In the genomic region with DNA sequence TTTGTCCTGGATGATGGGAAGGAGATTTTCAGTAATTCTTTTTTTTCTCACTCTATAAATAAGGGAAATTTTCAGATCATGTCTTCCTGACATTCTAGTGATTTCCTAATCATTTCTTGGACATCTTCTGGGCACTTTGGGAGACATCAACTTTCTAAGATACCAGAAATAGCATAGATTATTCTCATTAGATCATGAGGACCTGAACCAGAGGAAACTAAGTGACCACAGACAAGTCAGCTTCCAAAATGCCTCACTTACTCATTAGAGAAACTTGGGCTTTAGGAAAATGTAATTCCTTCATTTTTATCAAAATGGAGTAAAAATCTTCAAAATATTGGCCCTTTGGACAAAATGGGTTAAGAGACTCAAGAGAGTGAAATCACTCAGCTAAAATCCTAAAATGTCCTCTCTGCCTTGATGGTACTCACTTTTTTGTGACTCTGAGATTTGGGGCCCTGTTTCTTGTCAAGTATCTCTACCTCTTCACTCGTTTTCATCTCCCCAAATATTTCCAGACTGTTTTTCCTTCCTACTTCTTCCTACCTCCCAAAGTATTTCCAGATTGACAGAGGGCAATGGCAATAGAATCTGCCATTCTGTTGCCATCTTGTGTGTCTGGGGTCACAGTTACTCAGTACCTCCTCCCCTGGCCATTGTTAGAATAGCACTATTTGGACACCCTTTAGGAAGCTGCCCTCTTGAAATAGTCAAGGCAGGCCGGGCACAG, we compare ENCODE assay signal across 16 cellular contexts.
A peak's percentile ranks its signal among the peaks of the same experiment; 100 is the strongest.
DNase-seq lines count a peak whose midpoint lies in the region; ATAC-seq, FAIRE-seq and TF ChIP-seq lines count a peak whose summit lies in the region.
"Had no signal": no experiment of that assay in that cellular context is flagged by ENCODE, and none has a peak within 500 bp of the region (broad histone marks: within the 10 kb centered on the region; RNA-seq: fewer than 3 reads in every experiment).

No MANE protein-coding gene starts in this region.

- H3K9me2 ChIP-seq in HCT116 (ENCODE audit: insufficient read depth) = no peaks in the 10 kb centered on the region

- H3K79me2 ChIP-seq in HCT116 (ENCODE audit: insufficient read depth, low read length) (no peaks in the 10 kb centered on the region), GM12878 (ENCODE audit: control insufficient read depth, insufficient read depth, low read length) (peaks cover 31% of the 10 kb centered on the region)

- no peak for TF ChIP-seq EP300 in GM12878 (IDR thresholded peaks at IDR 0.05; ENCODE audit: borderline replicate concordance in 1 of 2, control insufficient read depth in 1 of 2, low read depth in 2 of 2, low read length in 2 of 2)

- H3K4me3 Mint-ChIP-seq in Calu3 (ENCODE audit: low read depth, unreplicated experiment) (no peak overlapping the region), neural crest cell (no peak overlapping the region)
- H3K4me3 Mint-ChIP-seq: activated naive CD4-positive, alpha-beta T cell treated with anti-CD3 and anti-CD28 coated beads, Interleukin-2, amount 50 U/mL, for 24 hours; dendritic cell treated with granulocyte-macrophage colony-stimulating factor and Interleukin-4, amounts not matched to agents 40 ng/mL and 50 ng/mL, for 4 days had no signal

- DNase-seq in Calu3 = no peak
- DNase-seq in HCT116 (ENCODE audit: low read depth, low spot score) = no peak
- no peak for DNase-seq in GM12878 (ENCODE audit: low read depth, low spot score)
- no peak for DNase-seq in neural crest cell (ENCODE audit: low read depth, low spot score)
- DNase-seq in prostate gland (ENCODE audit: low spot score) = no peak
- no peak for DNase-seq in COLO829 (ENCODE audit: low spot score)
- no peak for DNase-seq in H4 (ENCODE audit: low spot score)
- DNase-seq: activated CD4-positive, alpha-beta T cell treated with anti-CD3 and anti-CD28 coated beads, Interleukin-2, amount 50 U/mL, for 48 hours; NCI-H524 treated with DMSO at 0.1 percent for 48 hours; SW 1271 had no signal

- TF ChIP-seq POLR2A in HCT116 (IDR thresholded peaks at IDR 0.05; ENCODE audit: borderline replicate concordance, extremely low read depth, insufficient read depth, insufficient read length) = no peak
- no peak for TF ChIP-seq POLR2A in GM12878 (IDR thresholded peaks at IDR 0.05; ENCODE audit: low read depth, low read length)
- TF ChIP-seq POLR2A in prostate gland (IDR thresholded peaks at IDR 0.05) = no peak

- RAD21 ChIA-PET in HCT116 (lab: Charles Lee; ENCODE audit: low non-redundant PET in 1 of 2, low total read pairs in 2 of 2, uncharacterized antibody in 2 of 2, unreplicated experiment in 2 of 2) = no interaction called here
- RAD21 ChIA-PET in GM12878 (lab: Charles Lee; ENCODE audit: unreplicated experiment) = interaction anchor here (0.8 to 10.7 kb wide), 33 partner anchors 16 to 759 kb away, joined by 3 to 482 read pairs (median 5); partner anchors contain the start of gene NR3C1

- no peak for TF ChIP-seq RAD21 in HCT116 (IDR thresholded peaks at IDR 0.05; ENCODE audit: low read depth)
- TF ChIP-seq RAD21 in GM12878 (IDR thresholded peaks at IDR 0.05; ENCODE audit: insufficient read depth, low read depth, low read length) = peak; percentile 35; the same call in 1 of the 2 replicates

- in situ Hi-C loops in GM12878 (cut with MboI) = loop anchor here (5.0 kb wide), 2 partner anchors 152 to 187 kb away; no protein-coding TSS in a partner anchor

- H3K27ac Mint-ChIP-seq in Calu3 (ENCODE audit: unreplicated experiment) (no peak overlapping the region), neural crest cell (ENCODE audit: unreplicated experiment) (no peak overlapping the region)
- H3K27ac Mint-ChIP-seq: activated naive CD4-positive, alpha-beta T cell treated with anti-CD3 and anti-CD28 coated beads, Interleukin-2, amount 50 U/mL, for 24 hours; dendritic cell treated with granulocyte-macrophage colony-stimulating factor and Interleukin-4, amounts not matched to agents 40 ng/mL and 50 ng/mL, for 4 days had no signal

- WGBS in GM12878 (ENCODE audit: insufficient coverage, insufficient replicate concordance, low lambda C conversion rate, missing lambda C conversion rate) = 32% methylated on average over 2 of the region's 2 CpGs
- WGBS in prostate gland = 94% methylated on average over 2 of the region's 2 CpGs

- H3K9me3 Mint-ChIP-seq in Calu3 (ENCODE audit: low read depth, unreplicated experiment) (no peaks in the 10 kb centered on the region), neural crest cell (no peaks in the 10 kb centered on the region)
- H3K9me3 Mint-ChIP-seq: activated naive CD4-positive, alpha-beta T cell treated with anti-CD3 and anti-CD28 coated beads, Interleukin-2, amount 50 U/mL, for 24 hours; dendritic cell treated with granulocyte-macrophage colony-stimulating factor and Interleukin-4, amounts not matched to agents 40 ng/mL and 50 ng/mL, for 4 days had no signal

- no peaks in the 10 kb centered on the region for H3K4me1 Mint-ChIP-seq in Calu3 (ENCODE audit: low read depth, unreplicated experiment)
- H3K4me1 Mint-ChIP-seq in neural crest cell = peaks cover 17% of the 10 kb centered on the region
- H3K4me1 Mint-ChIP-seq: activated naive CD4-positive, alpha-beta T cell treated with anti-CD3 and anti-CD28 coated beads, Interleukin-2, amount 50 U/mL, for 24 hours had no signal

- no peak overlapping the region for H2AFZ ChIP-seq in HCT116 (ENCODE audit: low read depth, low read length, poor library complexity, severe bottlenecking)
- peak overlapping the region; percentile 43; the same call in 1 of the 2 replicates for H2AFZ ChIP-seq in GM12878 (ENCODE audit: control insufficient read depth, low read depth, low read length)

- H3K36me3 ChIP-seq in HCT116 (ENCODE audit: control insufficient read depth in 1 of 2, insufficient read depth in 2 of 2, low read length in 2 of 2) (no peaks in the 10 kb centered on the region), GM12878 (ENCODE audit: control insufficient read depth in 2 of 2, insufficient read depth in 2 of 2, low read length in 1 of 2) (no peaks in the 10 kb centered on the region; a peak in 2 of 4 replicates), prostate gland (no peaks in the 10 kb centered on the region)

- H3K4me1 ChIP-seq in HCT116 (ENCODE audit: control insufficient read depth in 1 of 2, insufficient read depth in 2 of 2, low read length in 2 of 2) = no peaks in the 10 kb centered on the region
- H3K4me1 ChIP-seq in GM12878 (ENCODE audit: control insufficient read depth, insufficient read depth, low read length) = peaks cover 71% of the 10 kb centered on the region
- no peaks in the 10 kb centered on the region for H3K4me1 ChIP-seq in prostate gland (replicated peaks)

- peak; percentile 26 for TF ChIP-seq CTCF in Calu3 (IDR thresholded peaks at IDR 0.05; ENCODE audit: unreplicated experiment)
- TF ChIP-seq CTCF in HCT116 (IDR thresholded peaks at IDR 0.05 in 2 of 3, conservative IDR thresholded peaks at IDR 0.05 in 1 of 3; ENCODE audit: borderline replicate concordance in 1 of 3, insufficient read depth in 1 of 3, low read depth in 2 of 3, low read length in 2 of 3) = peak in 2 of 3 experiments; percentile 31 to 41; a peak in 4 of 6 replicates
- peak; percentile 31 to 59 (median 41); a peak in 4 of 6 replicates for TF ChIP-seq CTCF in GM12878 (IDR thresholded peaks at IDR 0.05 in 2 of 3, conservative IDR thresholded peaks at IDR 0.05 in 1 of 3; ENCODE audit: control insufficient read depth in 2 of 3, extremely low read depth in 1 of 3, insufficient read depth in 1 of 3, low read depth in 3 of 3, low read length in 3 of 3)
- peak; percentile 29 for TF ChIP-seq CTCF in neural crest cell (conservative IDR thresholded peaks at IDR 0.05)
- TF ChIP-seq CTCF in prostate gland (IDR thresholded peaks at IDR 0.05) = no peak

- POLR2A ChIA-PET in HCT116 (lab: Charles Lee) (no interaction called here), GM12878 (lab: Charles Lee) (interaction anchor here (0.7 to 7.5 kb wide), 18 partner anchors 10 to 1990 kb away, joined by 3 to 114 read pairs (median 6); no protein-coding TSS in a partner anchor)

- no peaks in the 10 kb centered on the region for H3K9me3 ChIP-seq in HCT116 (ENCODE audit: control insufficient read depth in 1 of 2, insufficient read depth in 1 of 2, low read depth in 1 of 2, low read length in 2 of 2)
- H3K9me3 ChIP-seq in GM12878 (replicated peaks; ENCODE audit: control insufficient read depth, insufficient read depth, low read length) = no peaks in the 10 kb centered on the region; the same call in 2 of the 3 replicates
- H3K9me3 ChIP-seq in prostate gland = no peaks in the 10 kb centered on the region

- H3K27ac ChIP-seq in HCT116 (ENCODE audit: low read depth, low read length) (no peak overlapping the region), GM12878 (ENCODE audit: control insufficient read depth, insufficient read depth) (peak overlapping the region; percentile 94), prostate gland (no peak overlapping the region)
- H3K27ac ChIP-seq: skin epidermis had no signal

- SMC1A ChIA-PET in GM12878 (lab: Charles Lee; ENCODE audit: uncharacterized antibody, unreplicated experiment) = interaction anchor here (0.9 to 11.0 kb wide), 28 partner anchors 17 to 210 kb away, joined by 3 to 423 read pairs (median 8); no protein-coding TSS in a partner anchor

- ATAC-seq in HCT116 (peak; percentile 78), GM12878 (no peak)

- H3K4me3 ChIP-seq in HCT116 (replicated peaks in 1 of 2; ENCODE audit: low read depth in 1 of 2, low read length in 2 of 2) (no peak overlapping the region), GM12878 (no peak overlapping the region), prostate gland (no peak overlapping the region)
- H3K4me3 ChIP-seq: skin epidermis had no signal

- H3K27me3 ChIP-seq in HCT116 (ENCODE audit: insufficient read depth, low read length) (no peaks in the 10 kb centered on the region), GM12878 (replicated peaks in 1 of 2; ENCODE audit: control insufficient read depth in 2 of 2, insufficient read depth in 2 of 2, low read length in 1 of 2) (no peaks in the 10 kb centered on the region), prostate gland (replicated peaks; ENCODE audit: insufficient read depth) (no peaks in the 10 kb centered on the region)

- H3K4me2 ChIP-seq in HCT116 (ENCODE audit: low read length) (no peak overlapping the region), GM12878 (ENCODE audit: control insufficient read depth, insufficient read depth) (peak overlapping the region; percentile 92)

- H3K36me3 Mint-ChIP-seq in Calu3 (ENCODE audit: insufficient read depth, unreplicated experiment) = peaks cover 25% of the 10 kb centered on the region
- H3K36me3 Mint-ChIP-seq in neural crest cell (ENCODE audit: low read depth) = peaks cover 3% of the 10 kb centered on the region

- intact Hi-C loops in Calu3 (cut with micrococcal nuclease; ENCODE audit: unreplicated experiment) = no loop called here
- intact Hi-C loops in HCT116 (cut with micrococcal nuclease) = no loop called here
- intact Hi-C loops in GM12878 (cut with micrococcal nuclease; ENCODE audit: unreplicated experiment) = loop anchor here (5.0 kb wide), 1 partner anchor 618 kb away; no protein-coding TSS in a partner anchor
- intact Hi-C loops in prostate gland (cut with DNase I) = no loop called here

- H3K27me3 Mint-ChIP-seq in Calu3 (ENCODE audit: unreplicated experiment) (no peaks in the 10 kb centered on the region), neural crest cell (ENCODE audit: low read depth) (no peaks in the 10 kb centered on the region)
- H3K27me3 Mint-ChIP-seq: activated naive CD4-positive, alpha-beta T cell treated with anti-CD3 and anti-CD28 coated beads, Interleukin-2, amount 50 U/mL, for 24 hours; dendritic cell treated with granulocyte-macrophage colony-stimulating factor and Interleukin-4, amounts not matched to agents 40 ng/mL and 50 ng/mL, for 4 days had no signal

- H4K20me1 ChIP-seq in HCT116 (ENCODE audit: insufficient read depth) (no peaks in the 10 kb centered on the region), GM12878 (ENCODE audit: control insufficient read depth, insufficient read depth) (no peaks in the 10 kb centered on the region)

- H3K9ac ChIP-seq in HCT116 (ENCODE audit: low read length) = no peak overlapping the region
- peak overlapping the region; percentile 52 for H3K9ac ChIP-seq in GM12878 (ENCODE audit: control insufficient read depth, insufficient read depth, low read length)

- FAIRE-seq in GM12878 (lab: Jason Lieb, UNC) = no peak
- FAIRE-seq: G401.6, GM19239, urothelium cell line had no signal

- BruUV-seq in Calu3 (replicated peaks; lab: Mats Ljungman, UMichigan) (no TSS peak), HCT116 (replicated peaks; lab: Mats Ljungman, UMichigan) (no TSS peak), GM12878 (replicated peaks; lab: Mats Ljungman, UMichigan) (no TSS peak)

- CTCF ChIA-PET in Calu3 (lab: Charles Lee) = interaction anchor here (0.6 kb wide), 1 partner anchor 42 kb away, joined by 5 read pairs; no protein-coding TSS in a partner anchor
- CTCF ChIA-PET in HCT116 (lab: Charles Lee) = interaction anchor here (0.8 to 1.8 kb wide), 3 partner anchors 10 to 17 kb away, joined by 3 to 4 read pairs (median 3); no protein-coding TSS in a partner anchor
- CTCF ChIA-PET in GM12878 (lab: Yijun Ruan, JAX) = interaction anchor here (0.7 to 7.9 kb wide), 28 partner anchors 11 to 983 kb away, joined by 3 to 82 read pairs (median 4); partner anchors contain the start of gene NR3C1

Comparison
In these comparisons a context has a peak if more than half of its experiments do, and no peak if none do; other contexts are left out.
1. CTCF ChIP-seq: peak in Calu3 (single experiment), HCT116 (2 of 3), GM12878 (3 of 3) and neural crest cell (single experiment); none in prostate gland (0 of 4).